ENCODE assay signal across 8 cellular contexts in genomic region chr22:36507518-36508010, GRCh38. TPM values are rescaled to one million over a fixed set of nuclear protein-coding genes. Genes with fewer than 3 reads are reported as not detected.
DNase-seq lines count a peak whose midpoint lies in the region; ATAC-seq and TF ChIP-seq lines count a peak whose summit lies in the region.

No MANE protein-coding gene starts in this region.

- intact Hi-C loops in CD8-positive, alpha-beta T cell (cut with DNase I, micrococcal nuclease): loop anchor here (1.0 to 5.0 kb wide), 4 partner anchors 22 to 1105 kb away; partner anchors contain the start of genes EIF3D (in 2 of the 2) and MCM5 (in 1 of the 2)
- intact Hi-C loops in OCI-LY7 (cut with micrococcal nuclease; ENCODE audit: unreplicated experiment): no loop called here
- intact Hi-C loops in ovary (cut with DNase I): no loop called here

- H3K4me1 ChIP-seq in CD8-positive, alpha-beta T cell (ENCODE audit: insufficient read depth, low read length): peaks cover 16% of the 10 kb centered on the region
- H3K4me1 ChIP-seq in OCI-LY7 (ENCODE audit: insufficient read depth, low read length, poor library complexity, severe bottlenecking) (peaks cover 29% of the 10 kb centered on the region), endocrine pancreas (ENCODE audit: control insufficient read depth, insufficient read depth, low read length) (no peaks in the 10 kb centered on the region), ovary (ENCODE audit: insufficient read depth) (peaks cover 17% of the 10 kb centered on the region)

- DNase-seq in CD8-positive, alpha-beta T cell: no peak
- DNase-seq in OCI-LY7 (ENCODE audit: low spot score): no peak
- no peak for DNase-seq in ovary
- no peak for DNase-seq in germinal center (ENCODE audit: low spot score)
- no peak for DNase-seq in globus pallidus (ENCODE audit: low spot score)
- DNase-seq in COLO668 (lab: John Stamatoyannopoulos, UW; ENCODE audit: unreplicated experiment): no peak
- DNase-seq in anterior cingulate cortex (lab: John Stamatoyannopoulos, UW): no peak

- H3K4me1 Mint-ChIP-seq in CD8-positive, alpha-beta T cell (ENCODE audit: low read depth): peaks cover 13% of the 10 kb centered on the region

- no peaks in the 10 kb centered on the region for H3K9me3 ChIP-seq in CD8-positive, alpha-beta T cell (ENCODE audit: low read length)
- H3K9me3 ChIP-seq in OCI-LY7 (ENCODE audit: low read length) (no peaks in the 10 kb centered on the region), endocrine pancreas (ENCODE audit: control insufficient read depth, low read length) (no peaks in the 10 kb centered on the region), ovary (no peaks in the 10 kb centered on the region)

- H3K27ac Mint-ChIP-seq in CD8-positive, alpha-beta T cell: peak overlapping the region; percentile 55

- H3K4me3 ChIP-seq in CD8-positive, alpha-beta T cell (ENCODE audit: low read depth, low read length): peak overlapping the region; percentile 82
- peak overlapping the region; percentile 71 for H3K4me3 ChIP-seq in OCI-LY7 (ENCODE audit: low read depth, low read length, poor library complexity, severe bottlenecking)
- no peak overlapping the region for H3K4me3 ChIP-seq in endocrine pancreas (ENCODE audit: control insufficient read depth, insufficient read depth, low read length)
- H3K4me3 ChIP-seq in ovary: peak overlapping the region; percentile 55

- H4K20me1 ChIP-seq in OCI-LY7 (ENCODE audit: insufficient read depth, low read length): no peaks in the 10 kb centered on the region

- no peaks in the 10 kb centered on the region for H3K9me3 Mint-ChIP-seq in CD8-positive, alpha-beta T cell

- CTCF ChIA-PET in CD8-positive, alpha-beta T cell (lab: Charles Lee): interaction anchor here (0.6 kb wide), 1 partner anchor 125 kb away, joined by 3 read pairs; no protein-coding TSS in a partner anchor
- CTCF ChIA-PET in OCI-LY7 (lab: Charles Lee; ENCODE audit: unreplicated experiment): no interaction called here

- no peak for ATAC-seq in CD8-positive, alpha-beta T cell

- POLR2A ChIA-PET in CD8-positive, alpha-beta T cell (lab: Charles Lee): interaction anchor here (0.6 to 2.0 kb wide), 11 partner anchors 11 to 229 kb away, joined by 3 to 9 read pairs (median 3); partner anchors contain the start of genes EIF3D and TXN2
- POLR2A ChIA-PET in OCI-LY7 (lab: Charles Lee): interaction anchor here (0.6 to 4.2 kb wide), 3 partner anchors 14 to 511 kb away, joined by 3 to 14 read pairs (median 3); no protein-coding TSS in a partner anchor

- H2AFZ ChIP-seq in OCI-LY7 (ENCODE audit: low read length): peak overlapping the region; percentile 78; the same call in 1 of the 2 replicates

- peaks cover 13% of the 10 kb centered on the region for H3K36me3 ChIP-seq in CD8-positive, alpha-beta T cell (ENCODE audit: insufficient read depth, low read length)
- peaks cover 49% of the 10 kb centered on the region for H3K36me3 ChIP-seq in OCI-LY7 (ENCODE audit: insufficient read depth, low read length)
- H3K36me3 ChIP-seq in endocrine pancreas (ENCODE audit: control insufficient read depth, insufficient read depth, low read length): peaks cover 4% of the 10 kb centered on the region
- H3K36me3 ChIP-seq in ovary: no peaks in the 10 kb centered on the region

- H3K27me3 ChIP-seq in CD8-positive, alpha-beta T cell (ENCODE audit: insufficient read depth, low read length): no peaks in the 10 kb centered on the region
- H3K27me3 ChIP-seq in endocrine pancreas (ENCODE audit: control insufficient read depth, insufficient read depth, low read length) (no peaks in the 10 kb centered on the region), ovary (no peaks in the 10 kb centered on the region)

- TF ChIP-seq EP300 in ovary (IDR thresholded peaks at IDR 0.05): no peak

- peaks cover 28% of the 10 kb centered on the region for H3K36me3 Mint-ChIP-seq in CD8-positive, alpha-beta T cell

- 0 out of 2 replicates have a peak, but pooled peaks cover 7% of the 10 kb centered on the region for H3K79me2 ChIP-seq in OCI-LY7 (ENCODE audit: insufficient read depth, low read depth, low read length)

- TSS peak; percentile 89 for BruUV-seq in OCI-LY7 (replicated peaks; lab: Mats Ljungman, UMichigan)

- WGBS in ovary, 3 donors: 85 to 92% (median 91%) methylated on average over 6 of the region's 6 CpGs

- peak overlapping the region; percentile 84 for H3K4me2 ChIP-seq in OCI-LY7 (ENCODE audit: low read length)

- H3K9me2 ChIP-seq in OCI-LY7 (ENCODE audit: insufficient read depth, low read length): no peaks in the 10 kb centered on the region

- no peaks in the 10 kb centered on the region for H3K27me3 Mint-ChIP-seq in CD8-positive, alpha-beta T cell (ENCODE audit: low read depth)

- peak overlapping the region; percentile 40 for H3K9ac ChIP-seq in endocrine pancreas (ENCODE audit: control insufficient read depth, insufficient read depth, low read length)

- H3K4me3 Mint-ChIP-seq in CD8-positive, alpha-beta T cell: peak overlapping the region; percentile 73

- peak overlapping the region; percentile 41 for H3K27ac ChIP-seq in CD8-positive, alpha-beta T cell (ENCODE audit: low read depth, low read length)
- peak overlapping the region; percentile 73 for H3K27ac ChIP-seq in OCI-LY7 (ENCODE audit: low read depth, low read length, poor library complexity, severe bottlenecking)
- peak overlapping the region; percentile 59 to 70 for H3K27ac ChIP-seq in ovary

- TF ChIP-seq POLR2A in ovary (IDR thresholded peaks at IDR 0.05): no peak

- no peak for TF ChIP-seq CTCF in CD8-positive, alpha-beta T cell (IDR thresholded peaks at IDR 0.05)
- no peak for TF ChIP-seq CTCF in OCI-LY7 (conservative IDR thresholded peaks at IDR 0.05; ENCODE audit: low read length)
- TF ChIP-seq CTCF in ovary (IDR thresholded peaks at IDR 0.05): no peak

RNA-seq across cellular contexts. Expression of gene FOXRED2, which starts 0.7 kb away (rescaled TPM):
- 1 to 10 TPM; 2.1 TPM for total RNA-seq in CD8-positive, alpha-beta T cell
- total RNA-seq in OCI-LY7 (2014; rRNA removed; shearing (Covaris generic)): 16.2 and 22.6 TPM in 2 replicates
- total RNA-seq in OCI-LY7 (2022) (40.6 and 48.3 TPM in 2 replicates), ovary (10 to 100 TPM in 5 of 7 donors, 1 to 10 TPM in 2; 6.9 to 30.7 (median 26.1) TPM)
- polyA plus RNA-seq in ovary: 10 to 100 TPM; 13.0 to 17.6 TPM

RNA-seq across cellular contexts. Expression of gene EIF3D, which starts 21.4 kb away (rescaled TPM):
- total RNA-seq in CD8-positive, alpha-beta T cell: 100 to 1,000 TPM; 302 to 315 TPM
- total RNA-seq in OCI-LY7 (2014; rRNA removed; shearing (Covaris generic)): 270 and 307 TPM in 2 replicates
- total RNA-seq in OCI-LY7 (2022) (201 and 223 TPM in 2 replicates), ovary (100 to 1,000 TPM; 166 to 299 (median 192) TPM)
- polyA plus RNA-seq in ovary: 100 to 1,000 TPM; 224 to 351 TPM

RNA-seq across cellular contexts. Expression of gene TXN2, which starts 26.1 kb away (rescaled TPM):
- total RNA-seq in CD8-positive, alpha-beta T cell: 10 to 100 TPM; 24.4 to 29.0 TPM
- total RNA-seq in OCI-LY7 (2014; rRNA removed; shearing (Covaris generic)): 32.0 and 33.4 TPM in 2 replicates
- total RNA-seq in OCI-LY7 (2022) (94.2 and 106 TPM in 2 replicates), ovary (10 to 100 TPM; 60.9 to 93.7 (median 78.2) TPM)
- 100 to 1,000 TPM in 1 of 2 donors, 10 to 100 TPM in 1; 87.4 to 118 TPM for polyA plus RNA-seq in ovary

Comparison
In these comparisons a context has a peak if more than half of its experiments do, and no peak if none do; other contexts are left out.
1. intact Hi-C loops: an anchor here in CD8-positive, alpha-beta T cell (1.0 to 5.0 kb wide); none called in OCI-LY7 and ovary.